ENCODE assay signal across 31 cellular contexts in the genomic region with DNA sequence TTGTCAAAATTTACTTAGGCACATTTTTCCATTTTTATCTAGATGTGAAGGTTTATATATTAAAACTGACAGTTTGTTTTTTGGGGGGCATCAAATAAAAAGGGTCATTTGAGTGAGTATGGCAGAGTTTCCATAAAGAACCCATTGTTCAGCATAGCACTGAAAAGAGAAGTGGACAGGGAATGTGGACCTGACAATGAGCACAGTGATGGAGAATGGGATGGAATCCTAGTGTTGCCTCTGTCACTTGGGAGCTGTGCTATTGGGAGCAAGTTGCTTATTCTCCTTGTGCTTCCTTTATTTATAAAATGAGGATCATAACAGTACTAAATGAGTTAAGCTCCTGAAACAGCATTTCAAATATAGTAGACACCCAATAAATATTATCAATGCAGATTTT.
"Had no signal": no experiment of that assay in that cellular context is flagged by ENCODE, and none has a peak within 500 bp of the region (broad histone marks: within the 10 kb centered on the region; RNA-seq: fewer than 3 reads in every experiment).

No MANE protein-coding gene starts in this region.

- H3K4me1 Mint-ChIP-seq: activated naive CD8-positive, alpha-beta T cell treated with anti-CD3 and anti-CD28 coated beads for 36 hours; activated T-helper 17 cell treated with anti-CD3 and anti-CD28 coated beads, Interleukin-2, amount 50 U/mL, for 72 hours had no signal

- H3K27me3 Mint-ChIP-seq: activated CD4-positive, alpha-beta T cell treated with anti-CD3 and anti-CD28 coated beads, Interleukin-2, amount 10 ng/mL, durations not matched to agents 24 days and 14 days; activated CD8-positive, alpha-beta T cell treated with anti-CD3 and anti-CD28 coated beads for 36 hours; activated naive CD8-positive, alpha-beta T cell treated with anti-CD3 and anti-CD28 coated beads for 36 hours; activated T-helper 17 cell treated with anti-CD3 and anti-CD28 coated beads, Interleukin-2, amount 50 U/mL, for 72 hours had no signal

- H3K27ac ChIP-seq: brain microvascular endothelial cell, PC-9, RWPE1, SK-N-MC had no signal

- H2AFZ ChIP-seq: PC-9 had no signal

- H3K27ac Mint-ChIP-seq: activated CD4-positive, alpha-beta T cell treated with anti-CD3 and anti-CD28 coated beads, Interleukin-2, amount 10 ng/mL, durations not matched to agents 24 days and 14 days; activated CD8-positive, alpha-beta T cell treated with anti-CD3 and anti-CD28 coated beads for 36 hours; activated naive CD8-positive, alpha-beta T cell treated with anti-CD3 and anti-CD28 coated beads for 36 hours; activated T-cell treated with anti-CD3 and anti-CD28 coated beads, Interleukin-2, amount 50 U/mL, for 72 hours; activated T-helper 17 cell treated with anti-CD3 and anti-CD28 coated beads, Interleukin-2, amount 50 U/mL, for 72 hours; T-helper 1 cell treated with Interleukin-12 subunit alpha and Interleukin-12 subunit beta and Interleukin-4 antibody, amounts not matched to agents 30 μg/mL and 1 μg/mL, for 36 hours; T-helper 2 cell treated with Interferon-gamma antibody and Interleukin-4, amounts not matched to agents 5 μg/mL and 100 μg/mL, for 36 hours had no signal

- H3K4me3 ChIP-seq: K562, PC-9, SK-N-MC had no signal

- ATAC-seq: activated CD8-positive, alpha-beta T cell treated with anti-CD3 and anti-CD28 coated beads for 36 hours; activated T-cell treated with anti-CD3 and anti-CD28 coated beads, Interleukin-2, amount 50 U/mL, for 72 hours; activated T-helper 17 cell treated with anti-CD3 and anti-CD28 coated beads, Interleukin-2, amount 50 U/mL, for 72 hours; K562; Right ventricle myocardium inferior had no signal

- H3K36me3 ChIP-seq: brain microvascular endothelial cell had no signal

- DNase-seq: activated CD4-positive, alpha-beta T cell treated with anti-CD3 and anti-CD28 coated beads, Interleukin-2, amount 10 ng/mL, durations not matched to agents 24 days and 14 days; activated CD4-positive, alpha-beta T cell treated with anti-CD3 and anti-CD28 coated beads, Interleukin-2, amount 50 U/mL, for 4 hours; activated CD8-positive, alpha-beta T cell treated with anti-CD3 and anti-CD28 coated beads for 36 hours; activated effector memory CD4-positive, alpha-beta T cell treated with anti-CD3 and anti-CD28 coated beads, Interleukin-2, amount 50 U/mL, for 16 hours; activated naive CD4-positive, alpha-beta T cell; activated naive CD4-positive, alpha-beta T cell treated with anti-CD3 and anti-CD28 coated beads, Interleukin-2, amount 50 U/mL, for 16 hours; activated naive CD8-positive, alpha-beta T cell treated with anti-CD3 and anti-CD28 coated beads for 36 hours; activated T-cell treated with anti-CD3 and anti-CD28 coated beads, Interleukin-2, amount 50 U/mL, for 1 hour; activated T-cell treated with anti-CD3 and anti-CD28 coated beads, Interleukin-2, amount 50 U/mL, for 72 hours; amniotic stem cell; aorta; brain microvascular endothelial cell; IMR-90; NCI-H1092 treated with DMSO at 0.1 percent for 48 hours; NCI-H1417; NCI-H146; NCI-H187; NCI-H2029 treated with DMSO at 0.1 percent for 48 hours; NCI-H2107; NCI-H2171; NCI-H510A; NCI-H526; NK-92 treated with Interleukin-12 subunit alpha and Interleukin-12 subunit beta, amount 100 ng/mL, for 24 hours; PC-9 had no signal

- H3K9me3 Mint-ChIP-seq: activated CD4-positive, alpha-beta T cell treated with anti-CD3 and anti-CD28 coated beads, Interleukin-2, amount 10 ng/mL, durations not matched to agents 24 days and 14 days; activated CD8-positive, alpha-beta T cell treated with anti-CD3 and anti-CD28 coated beads for 36 hours; activated naive CD8-positive, alpha-beta T cell treated with anti-CD3 and anti-CD28 coated beads for 36 hours; activated T-cell treated with anti-CD3 and anti-CD28 coated beads, Interleukin-2, amount 50 U/mL, for 72 hours; activated T-helper 17 cell treated with anti-CD3 and anti-CD28 coated beads, Interleukin-2, amount 50 U/mL, for 72 hours; T-helper 1 cell treated with Interleukin-12 subunit alpha and Interleukin-12 subunit beta and Interleukin-4 antibody, amounts not matched to agents 30 μg/mL and 1 μg/mL, for 36 hours; T-helper 2 cell treated with Interferon-gamma antibody and Interleukin-4, amounts not matched to agents 5 μg/mL and 100 μg/mL, for 36 hours had no signal

- H3K27me3 ChIP-seq: brain microvascular endothelial cell had no signal

- H3K4me2 ChIP-seq: PC-9 had no signal

- H3K4me3 Mint-ChIP-seq: activated CD4-positive, alpha-beta T cell treated with anti-CD3 and anti-CD28 coated beads, Interleukin-2, amount 10 ng/mL, durations not matched to agents 24 days and 14 days; activated CD8-positive, alpha-beta T cell treated with anti-CD3 and anti-CD28 coated beads for 36 hours; activated naive CD8-positive, alpha-beta T cell treated with anti-CD3 and anti-CD28 coated beads for 36 hours; activated T-cell treated with anti-CD3 and anti-CD28 coated beads, Interleukin-2, amount 50 U/mL, for 72 hours; activated T-helper 17 cell treated with anti-CD3 and anti-CD28 coated beads, Interleukin-2, amount 50 U/mL, for 72 hours; T-helper 1 cell treated with Interleukin-12 subunit alpha and Interleukin-12 subunit beta and Interleukin-4 antibody, amounts not matched to agents 30 μg/mL and 1 μg/mL, for 36 hours; T-helper 2 cell treated with Interferon-gamma antibody and Interleukin-4, amounts not matched to agents 5 μg/mL and 100 μg/mL, for 36 hours had no signal
